ENCODE assay signal across 1 cellular context in genomic region chr17:27376637-27377547, GRCh38.
TF ChIP-seq lines count a peak whose summit lies in the region.

No MANE protein-coding gene starts in this region.

TF ChIP-seq in GM23338, 12 proteins besides CTCF, POLR2A, EP300 and RAD21:
- TF ChIP-seq, protein P1, sequence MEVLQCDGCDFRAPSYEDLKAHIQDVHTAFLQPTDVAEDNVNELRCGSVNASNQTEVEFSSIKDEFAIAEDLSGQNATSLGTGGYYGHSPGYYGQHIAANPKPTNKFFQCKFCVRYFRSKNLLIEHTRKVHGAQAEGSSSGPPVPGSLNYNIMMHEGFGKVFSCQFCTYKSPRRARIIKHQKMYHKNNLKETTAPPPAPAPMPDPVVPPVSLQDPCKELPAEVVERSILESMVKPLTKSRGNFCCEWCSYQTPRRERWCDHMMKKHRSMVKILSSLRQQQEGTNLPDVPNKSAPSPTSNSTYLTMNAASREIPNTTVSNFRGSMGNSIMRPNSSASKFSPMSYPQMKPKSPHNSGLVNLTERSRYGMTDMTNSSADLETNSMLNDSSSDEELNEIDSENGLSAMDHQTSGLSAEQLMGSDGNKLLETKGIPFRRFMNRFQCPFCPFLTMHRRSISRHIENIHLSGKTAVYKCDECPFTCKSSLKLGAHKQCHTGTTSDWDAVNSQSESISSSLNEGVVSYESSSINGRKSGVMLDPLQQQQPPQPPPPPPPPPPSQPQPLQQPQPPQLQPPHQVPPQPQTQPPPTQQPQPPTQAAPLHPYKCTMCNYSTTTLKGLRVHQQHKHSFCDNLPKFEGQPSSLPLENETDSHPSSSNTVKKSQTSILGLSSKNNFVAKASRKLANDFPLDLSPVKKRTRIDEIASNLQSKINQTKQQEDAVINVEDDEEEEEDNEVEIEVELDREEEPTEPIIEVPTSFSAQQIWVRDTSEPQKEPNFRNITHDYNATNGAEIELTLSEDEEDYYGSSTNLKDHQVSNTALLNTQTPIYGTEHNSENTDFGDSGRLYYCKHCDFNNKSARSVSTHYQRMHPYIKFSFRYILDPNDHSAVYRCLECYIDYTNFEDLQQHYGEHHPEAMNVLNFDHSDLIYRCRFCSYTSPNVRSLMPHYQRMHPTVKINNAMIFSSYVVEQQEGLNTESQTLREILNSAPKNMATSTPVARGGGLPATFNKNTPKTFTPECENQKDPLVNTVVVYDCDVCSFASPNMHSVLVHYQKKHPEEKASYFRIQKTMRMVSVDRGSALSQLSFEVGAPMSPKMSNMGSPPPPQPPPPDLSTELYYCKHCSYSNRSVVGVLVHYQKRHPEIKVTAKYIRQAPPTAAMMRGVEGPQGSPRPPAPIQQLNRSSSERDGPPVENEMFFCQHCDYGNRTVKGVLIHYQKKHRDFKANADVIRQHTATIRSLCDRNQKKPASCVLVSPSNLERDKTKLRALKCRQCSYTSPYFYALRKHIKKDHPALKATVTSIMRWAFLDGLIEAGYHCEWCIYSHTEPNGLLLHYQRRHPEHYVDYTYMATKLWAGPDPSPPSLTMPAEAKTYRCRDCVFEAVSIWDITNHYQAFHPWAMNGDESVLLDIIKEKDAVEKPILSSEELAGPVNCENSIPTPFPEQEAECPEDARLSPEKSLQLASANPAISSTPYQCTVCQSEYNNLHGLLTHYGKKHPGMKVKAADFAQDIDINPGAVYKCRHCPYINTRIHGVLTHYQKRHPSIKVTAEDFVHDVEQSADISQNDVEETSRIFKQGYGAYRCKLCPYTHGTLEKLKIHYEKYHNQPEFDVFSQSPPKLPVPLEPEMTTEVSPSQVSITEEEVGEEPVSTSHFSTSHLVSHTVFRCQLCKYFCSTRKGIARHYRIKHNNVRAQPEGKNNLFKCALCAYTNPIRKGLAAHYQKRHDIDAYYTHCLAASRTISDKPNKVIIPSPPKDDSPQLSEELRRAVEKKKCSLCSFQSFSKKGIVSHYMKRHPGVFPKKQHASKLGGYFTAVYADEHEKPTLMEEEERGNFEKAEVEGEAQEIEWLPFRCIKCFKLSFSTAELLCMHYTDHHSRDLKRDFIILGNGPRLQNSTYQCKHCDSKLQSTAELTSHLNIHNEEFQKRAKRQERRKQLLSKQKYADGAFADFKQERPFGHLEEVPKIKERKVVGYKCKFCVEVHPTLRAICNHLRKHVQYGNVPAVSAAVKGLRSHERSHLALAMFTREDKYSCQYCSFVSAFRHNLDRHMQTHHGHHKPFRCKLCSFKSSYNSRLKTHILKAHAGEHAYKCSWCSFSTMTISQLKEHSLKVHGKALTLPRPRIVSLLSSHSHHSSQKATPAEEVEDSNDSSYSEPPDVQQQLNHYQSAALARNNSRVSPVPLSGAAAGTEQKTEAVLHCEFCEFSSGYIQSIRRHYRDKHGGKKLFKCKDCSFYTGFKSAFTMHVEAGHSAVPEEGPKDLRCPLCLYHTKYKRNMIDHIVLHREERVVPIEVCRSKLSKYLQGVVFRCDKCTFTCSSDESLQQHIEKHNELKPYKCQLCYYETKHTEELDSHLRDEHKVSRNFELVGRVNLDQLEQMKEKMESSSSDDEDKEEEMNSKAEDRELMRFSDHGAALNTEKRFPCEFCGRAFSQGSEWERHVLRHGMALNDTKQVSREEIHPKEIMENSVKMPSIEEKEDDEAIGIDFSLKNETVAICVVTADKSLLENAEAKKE (CRISPR knock-in tag; IDR thresholded peaks at IDR 0.05) = no peak
- TF ChIP-seq EZH2 (IDR thresholded peaks at IDR 0.05; ENCODE audit: low read depth, unreplicated experiment) (no peak), CREB1 (CRISPR knock-in tag; IDR thresholded peaks at IDR 0.05; ENCODE audit: low read depth) (no peak), ZNF331 (CRISPR knock-in tag; IDR thresholded peaks at IDR 0.05; ENCODE audit: low read depth) (no peak), POLR2AphosphoS5 (IDR thresholded peaks at IDR 0.05; ENCODE audit: low read depth) (no peak), STAT1 (IDR thresholded peaks at IDR 0.05; ENCODE audit: unreplicated experiment) (no peak), ZNF114 (CRISPR knock-in tag; IDR thresholded peaks at IDR 0.05) (no peak), EZH2phosphoT487 (IDR thresholded peaks at IDR 0.05; ENCODE audit: unreplicated experiment) (no peak), JUNB (IDR thresholded peaks at IDR 0.05; ENCODE audit: unreplicated experiment) (no peak)
- TF ChIP-seq, protein P2, sequence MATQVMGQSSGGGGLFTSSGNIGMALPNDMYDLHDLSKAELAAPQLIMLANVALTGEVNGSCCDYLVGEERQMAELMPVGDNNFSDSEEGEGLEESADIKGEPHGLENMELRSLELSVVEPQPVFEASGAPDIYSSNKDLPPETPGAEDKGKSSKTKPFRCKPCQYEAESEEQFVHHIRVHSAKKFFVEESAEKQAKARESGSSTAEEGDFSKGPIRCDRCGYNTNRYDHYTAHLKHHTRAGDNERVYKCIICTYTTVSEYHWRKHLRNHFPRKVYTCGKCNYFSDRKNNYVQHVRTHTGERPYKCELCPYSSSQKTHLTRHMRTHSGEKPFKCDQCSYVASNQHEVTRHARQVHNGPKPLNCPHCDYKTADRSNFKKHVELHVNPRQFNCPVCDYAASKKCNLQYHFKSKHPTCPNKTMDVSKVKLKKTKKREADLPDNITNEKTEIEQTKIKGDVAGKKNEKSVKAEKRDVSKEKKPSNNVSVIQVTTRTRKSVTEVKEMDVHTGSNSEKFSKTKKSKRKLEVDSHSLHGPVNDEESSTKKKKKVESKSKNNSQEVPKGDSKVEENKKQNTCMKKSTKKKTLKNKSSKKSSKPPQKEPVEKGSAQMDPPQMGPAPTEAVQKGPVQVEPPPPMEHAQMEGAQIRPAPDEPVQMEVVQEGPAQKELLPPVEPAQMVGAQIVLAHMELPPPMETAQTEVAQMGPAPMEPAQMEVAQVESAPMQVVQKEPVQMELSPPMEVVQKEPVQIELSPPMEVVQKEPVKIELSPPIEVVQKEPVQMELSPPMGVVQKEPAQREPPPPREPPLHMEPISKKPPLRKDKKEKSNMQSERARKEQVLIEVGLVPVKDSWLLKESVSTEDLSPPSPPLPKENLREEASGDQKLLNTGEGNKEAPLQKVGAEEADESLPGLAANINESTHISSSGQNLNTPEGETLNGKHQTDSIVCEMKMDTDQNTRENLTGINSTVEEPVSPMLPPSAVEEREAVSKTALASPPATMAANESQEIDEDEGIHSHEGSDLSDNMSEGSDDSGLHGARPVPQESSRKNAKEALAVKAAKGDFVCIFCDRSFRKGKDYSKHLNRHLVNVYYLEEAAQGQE (IDR thresholded peaks at IDR 0.05; ENCODE audit: unreplicated experiment) = no peak
